In the genomic region with DNA sequence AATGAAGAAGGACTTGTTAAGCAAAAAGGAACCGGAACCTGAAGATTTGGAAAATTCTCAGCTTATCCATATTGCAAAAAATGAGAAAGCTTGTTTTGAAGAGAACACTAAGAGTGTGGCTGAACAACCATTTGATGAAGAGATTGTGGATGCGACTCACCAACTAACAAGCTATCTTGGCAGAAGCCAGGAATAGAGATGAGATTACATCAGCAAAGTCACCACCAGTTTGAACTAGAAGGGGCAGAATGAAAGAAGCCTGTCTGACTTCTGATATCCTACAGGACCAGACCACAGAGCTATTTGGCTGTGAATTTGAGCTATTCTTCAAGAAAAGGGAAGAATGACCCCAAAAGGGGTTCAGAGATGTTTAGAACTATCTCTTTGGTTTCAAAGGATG, we compare ENCODE assay signal across 1 cellular context.
TF ChIP-seq lines count a peak whose summit lies in the region.

No MANE protein-coding gene starts in this region.

TF ChIP-seq in endothelial cell of umbilical vein, 7 proteins besides CTCF, POLR2A, EP300 and RAD21:
- TF ChIP-seq FOS (IDR thresholded peaks at IDR 0.05; ENCODE audit: borderline replicate concordance, insufficient read depth, low read length), result no peak
- TF ChIP-seq POLR2AphosphoS5 (IDR thresholded peaks at IDR 0.05; ENCODE audit: insufficient read depth, low read depth, low read length), result no peak
- no peak for TF ChIP-seq EZH2 (IDR thresholded peaks at IDR 0.05; ENCODE audit: borderline replicate concordance, low read depth, low read length, severe bottlenecking)
- TF ChIP-seq, protein P1, sequence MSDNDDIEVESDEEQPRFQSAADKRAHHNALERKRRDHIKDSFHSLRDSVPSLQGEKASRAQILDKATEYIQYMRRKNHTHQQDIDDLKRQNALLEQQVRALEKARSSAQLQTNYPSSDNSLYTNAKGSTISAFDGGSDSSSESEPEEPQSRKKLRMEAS (IDR thresholded peaks at IDR 0.05; ENCODE audit: insufficient read depth, insufficient read length), result no peak
- peak; percentile 45 for TF ChIP-seq GATA2 (IDR thresholded peaks at IDR 0.05; ENCODE audit: insufficient read depth, insufficient read length, low read depth, low read length)
- TF ChIP-seq MYC (IDR thresholded peaks at IDR 0.05; ENCODE audit: low read depth, low read length), result no peak
- TF ChIP-seq JUN (IDR thresholded peaks at IDR 0.05; ENCODE audit: borderline replicate concordance, insufficient read depth, insufficient read length, low read depth), result no peak
